Comparison of ENCODE assay signal across 8 cellular contexts in the genomic region with DNA sequence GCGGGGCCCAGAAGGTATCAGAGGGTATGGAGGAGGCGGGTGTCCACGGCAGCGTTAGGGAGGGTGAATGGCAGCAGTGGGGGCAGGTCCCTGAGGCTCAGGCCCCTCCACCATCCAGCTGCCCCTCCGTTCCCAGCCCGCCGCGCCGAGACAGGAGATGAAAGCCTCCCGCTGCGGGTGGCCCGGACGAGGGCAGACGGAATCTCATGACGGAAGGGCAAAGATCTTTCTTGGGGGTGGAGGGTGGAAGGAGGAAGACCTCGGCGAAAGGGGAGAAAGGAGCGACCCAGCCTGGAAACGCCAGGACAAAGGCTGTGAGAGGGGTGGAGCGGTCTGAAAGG. TPM values are rescaled to one million over a fixed set of nuclear protein-coding genes. Genes with fewer than 3 reads are reported as not detected.
A peak's percentile ranks its signal among the peaks of the same experiment; 100 is the strongest.
DNase-seq lines count a peak whose midpoint lies in the region; ATAC-seq and TF ChIP-seq lines count a peak whose summit lies in the region.

No MANE protein-coding gene starts in this region.

- peaks cover 0 to 1% of the 10 kb centered on the region in 2 donors for H3K27me3 Mint-ChIP-seq in CD8-positive, alpha-beta memory T cell

- peak overlapping the region; percentile 90 to 99 (median 97) for H3K4me3 Mint-ChIP-seq in CD8-positive, alpha-beta memory T cell

- H4K12ac ChIP-seq in trophoblast cell (ENCODE audit: low read depth, low read length): peak overlapping the region; percentile 83

- H2AK5ac ChIP-seq in trophoblast cell (ENCODE audit: low read length): peak overlapping the region; percentile 71

- H3K9me3 Mint-ChIP-seq in CD8-positive, alpha-beta memory T cell: no peaks in the 10 kb centered on the region

- H3K36me3 Mint-ChIP-seq in CD8-positive, alpha-beta memory T cell: peaks cover 0 to 21% (median 0%) of the 10 kb centered on the region in 3 donors

- TF ChIP-seq CTCF in GM20000 (IDR thresholded peaks at IDR 0.05; ENCODE audit: extremely low read depth, missing control alignments) (no peak), fibroblast of mammary gland (conservative IDR thresholded peaks at IDR 0.05; ENCODE audit: control insufficient read depth, insufficient read depth, low read depth, low read length) (no peak)

- peaks cover 9% of the 10 kb centered on the region for H3K79me1 ChIP-seq in trophoblast cell (ENCODE audit: low read length)

- DNase-seq in CD8-positive, alpha-beta memory T cell: peak in 3 of 5 donors; percentile 42 to 68 (median 46)
- DNase-seq in GM20000 (ENCODE audit: low spot score): peak; percentile 66
- peak; percentile 53 to 55 for DNase-seq in activated CD4-positive, alpha-beta T cell treated with anti-CD3 and anti-CD28 coated beads, Interleukin-2, amount 50 U/mL, for 48 hours
- no peak for DNase-seq in fibroblast of mammary gland (ENCODE audit: low read depth)
- peak in 1 of 2 donors; percentile 59 for DNase-seq in trophoblast cell
- DNase-seq in Ammon's horn (ENCODE audit: low spot score): no peak
- DNase-seq in DMS114 treated with DMSO at 0.1 percent for 48 hours (lab: John Stamatoyannopoulos, UW; ENCODE audit: unreplicated experiment): no peak

- peaks cover 56 to 73% (median 62%) of the 10 kb centered on the region in 3 donors for H3K4me1 Mint-ChIP-seq in CD8-positive, alpha-beta memory T cell

- H3K27me3 ChIP-seq in CD8-positive, alpha-beta memory T cell (ENCODE audit: insufficient read depth, low read length, poor library complexity, severe bottlenecking): no peaks in the 10 kb centered on the region
- no peaks in the 10 kb centered on the region for H3K27me3 ChIP-seq in trophoblast cell (ENCODE audit: insufficient read depth, low read length)

- POLR2A ChIA-PET in CD8-positive, alpha-beta memory T cell (lab: Charles Lee): interaction anchor here (3.2 to 4.1 kb wide), 3 partner anchors 13 to 73 kb away, joined by 20 to 45 read pairs (median 20); partner anchors contain the start of genes CD164, PPIL6, SMPD2 and ZBTB24

- H2BK12ac ChIP-seq in trophoblast cell (ENCODE audit: low read length): no peak overlapping the region

- H4K91ac ChIP-seq in trophoblast cell (ENCODE audit: low read depth, low read length): peak overlapping the region; percentile 93

- H4K8ac ChIP-seq in trophoblast cell (ENCODE audit: low read depth, low read length): peak overlapping the region; percentile 83

- H3K27ac Mint-ChIP-seq in CD8-positive, alpha-beta memory T cell: peak overlapping the region; percentile 88 to 100 (median 98)

- peak overlapping the region; percentile 56 for H3K4ac ChIP-seq in trophoblast cell (ENCODE audit: low read depth, low read length)

- H3K23ac ChIP-seq in trophoblast cell (ENCODE audit: low read length): no peak overlapping the region

- H3K4me3 ChIP-seq in CD8-positive, alpha-beta memory T cell (ENCODE audit: low read length): peak overlapping the region; percentile 91
- H3K4me3 ChIP-seq in fibroblast of mammary gland (ENCODE audit: control insufficient read depth, low read depth, low read length) (peak overlapping the region; percentile 90), trophoblast cell (ENCODE audit: low read depth, low read length) (peak overlapping the region; percentile 79)

- H2BK120ac ChIP-seq in trophoblast cell (ENCODE audit: insufficient read depth, low read length, poor library complexity): peak overlapping the region; percentile 73

- H2BK5ac ChIP-seq in trophoblast cell (ENCODE audit: low read depth, low read length, poor library complexity): peak overlapping the region; percentile 32

- peaks cover 7% of the 10 kb centered on the region for H3K79me2 ChIP-seq in trophoblast cell (ENCODE audit: control insufficient read depth, insufficient read depth, low read length, poor library complexity)

- peak overlapping the region; percentile 38 for H2AFZ ChIP-seq in trophoblast cell (ENCODE audit: insufficient read depth, low read length, poor library complexity)

- CTCF ChIA-PET in CD8-positive, alpha-beta memory T cell (lab: Charles Lee): interaction anchor here (1.1 to 4.3 kb wide), 5 partner anchors 10 to 71 kb away, joined by 3 to 40 read pairs (median 8); partner anchors contain the start of genes CD164, PPIL6 and SMPD2

- WGBS in trophoblast cell (ENCODE audit: extremely low coverage, insufficient coverage, insufficient read length): no CpG with 5 or more reads among the region's 20 CpGs

- peaks cover 60% of the 10 kb centered on the region for H3K4me1 ChIP-seq in CD8-positive, alpha-beta memory T cell (ENCODE audit: insufficient read depth, low read length)
- peaks cover 5 to 9% of the 10 kb centered on the region in 2 experiments for H3K4me1 ChIP-seq in trophoblast cell (ENCODE audit: control insufficient read depth in 1 of 2, insufficient read depth in 2 of 2, low read length in 2 of 2)

- H3K4me2 ChIP-seq in trophoblast cell (ENCODE audit: low read length): peak overlapping the region; percentile 90

- H3K9me3 ChIP-seq in CD8-positive, alpha-beta memory T cell (ENCODE audit: low read length): no peaks in the 10 kb centered on the region
- peaks cover 1% of the 10 kb centered on the region for H3K9me3 ChIP-seq in trophoblast cell (ENCODE audit: insufficient read depth, low read depth, low read length)

- peak overlapping the region; percentile 18 for H3K9ac ChIP-seq in trophoblast cell (ENCODE audit: low read length)

- no peaks in the 10 kb centered on the region for H3K36me3 ChIP-seq in CD8-positive, alpha-beta memory T cell (ENCODE audit: insufficient read depth, low read length)
- peaks cover 21 to 24% of the 10 kb centered on the region in 2 experiments for H3K36me3 ChIP-seq in trophoblast cell (ENCODE audit: control insufficient read depth in 1 of 2, insufficient read depth in 2 of 2, low read length in 2 of 2)

- ATAC-seq in HG03571 (IDR thresholded peaks at IDR 0.05; ENCODE audit: unreplicated experiment): peak; percentile 19

- H3K18ac ChIP-seq in trophoblast cell (ENCODE audit: low read length): peak overlapping the region; percentile 83

- peak overlapping the region; percentile 94 for H3K27ac ChIP-seq in CD8-positive, alpha-beta memory T cell (ENCODE audit: low read depth, low read length)
- H3K27ac ChIP-seq in trophoblast cell (ENCODE audit: low read depth, low read length): no peak overlapping the region

- peak overlapping the region; percentile 90 for H3K14ac ChIP-seq in trophoblast cell (ENCODE audit: low read length)

RNA-seq across cellular contexts. Expression of gene MICAL1, which starts 0.4 kb away (rescaled TPM):
- 10 to 100 TPM; 33.2 to 34.7 TPM for total RNA-seq in CD8-positive, alpha-beta memory T cell
- 18.8 TPM for polyA plus RNA-seq in CD8-positive, alpha-beta memory T cell
- polyA plus RNA-seq in trophoblast cell (2013): 35.4 and 36.0 TPM in 2 replicates

RNA-seq across cellular contexts. Expression of gene SMPD2, which starts 14.6 kb away (rescaled TPM):
- total RNA-seq in CD8-positive, alpha-beta memory T cell: 10 to 100 TPM; 15.1 to 15.8 TPM
- 9.4 TPM for polyA plus RNA-seq in CD8-positive, alpha-beta memory T cell
- 9.5 and 9.7 TPM in 2 replicates for polyA plus RNA-seq in trophoblast cell (2013)

RNA-seq across cellular contexts. Expression of gene PPIL6, which starts 14.7 kb away (rescaled TPM):
- total RNA-seq in CD8-positive, alpha-beta memory T cell: under 1 TPM in 1 of 2 experiments, not detected in 1; 0.13 TPM
- 0.46 TPM for polyA plus RNA-seq in CD8-positive, alpha-beta memory T cell
- 0.47 and 0.63 TPM in 2 replicates for polyA plus RNA-seq in trophoblast cell (2013)

RNA-seq across cellular contexts. Expression of gene ZBTB24, which starts 27.9 kb away (rescaled TPM):
- 10 to 100 TPM; 19.5 to 19.9 TPM for total RNA-seq in CD8-positive, alpha-beta memory T cell
- polyA plus RNA-seq in CD8-positive, alpha-beta memory T cell: 7.5 TPM
- polyA plus RNA-seq in trophoblast cell (2013): 4.9 and 5.1 TPM in 2 replicates

Comparison
In these comparisons a context has a peak if more than half of its experiments do, and no peak if none do; other contexts are left out.
1. DNase-seq: peak in CD8-positive, alpha-beta memory T cell (3 of 5), GM20000 (single experiment) and activated CD4-positive, alpha-beta T cell treated with anti-CD3 and anti-CD28 coated beads, Interleukin-2, amount 50 U/mL, for 48 hours (2 of 2); none in fibroblast of mammary gland (single experiment), Ammon's horn (single experiment) and DMS114 treated with DMSO at 0.1 percent for 48 hours (single experiment).
2. Peak in every context shown above with its lines, with median percentiles within 50 percentile points of each other: H3K4me3 ChIP-seq.